In genomic region chr7:44709011-44709915, GRCh38 we compare ENCODE assay signal across 1 cellular context.
TF ChIP-seq lines count a peak whose summit lies in the region.

No MANE protein-coding gene starts in this region.

TF ChIP-seq in SK-N-SH treated with all-trans-retinoic acid at 6 μM for 48 hours, 23 proteins besides CTCF, POLR2A, EP300 and RAD21 (continued from another document):
- TF ChIP-seq ZFP3 (CRISPR knock-in tag; IDR thresholded peaks at IDR 0.05), result no peak
- TF ChIP-seq ZC3H10 (CRISPR knock-in tag; IDR thresholded peaks at IDR 0.05), result no peak
- TF ChIP-seq GLIS3 (CRISPR knock-in tag; IDR thresholded peaks at IDR 0.05), result no peak
TF ChIP-seq in SK-N-SH treated with all-trans-retinoic acid at 6 μM for 48 hours: peak in this region for 0.
